In the genomic region with DNA sequence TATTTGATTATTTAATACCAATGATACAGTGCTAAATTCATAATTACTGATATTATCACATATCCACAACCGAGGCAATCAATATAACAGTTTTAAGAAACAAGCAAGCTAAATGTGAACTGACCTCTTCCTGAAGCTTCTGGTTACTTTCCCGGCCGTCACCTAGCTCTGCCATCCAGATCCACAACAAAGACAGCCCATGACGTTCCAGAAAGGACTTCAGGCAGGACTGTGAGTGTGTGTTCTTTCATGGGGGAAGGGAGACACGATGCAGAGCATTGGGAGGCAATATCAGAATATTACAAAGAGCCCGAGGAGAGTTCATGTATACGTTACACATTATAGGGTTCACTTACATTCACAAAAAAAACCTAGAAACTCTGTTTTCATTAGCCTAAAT, we compare ENCODE assay signal across 20 cellular contexts.
"Had no signal": no experiment of that assay in that cellular context is flagged by ENCODE, and none has a peak within 500 bp of the region (broad histone marks: within the 10 kb centered on the region; RNA-seq: fewer than 3 reads in every experiment).

No MANE protein-coding gene starts in this region.

- ATAC-seq: left colon; left ventricle myocardium superior; sciatic nerve; stimulated activated naive B cell treated with anti-CD40 and anti-IgM and Interleukin-4, amounts not matched to agents 10 μg/mL and 1 μg/mL and 100 μg/mL, for 72 hours; stimulated activated naive CD8-positive, alpha-beta T cell treated with anti-CD3 and anti-CD28 coated beads, Interleukin-15, amount 100 ng/mL, for 72 hours; upper lobe of right lung had no signal

- H3K9me3 ChIP-seq: heart left ventricle, spleen, testis, tibial nerve, upper lobe of right lung, vagina had no signal

- H3K27ac ChIP-seq: heart left ventricle, spleen, testis, tibial nerve, upper lobe of right lung, vagina had no signal

- DNase-seq: erythroblast; foreskin melanocyte; heart left ventricle; hippocampal formation; left colon; left ventricle myocardium superior; posterior cingulate gyrus; spleen; stimulated activated CD4-positive, alpha-beta T cell treated with anti-CD3 and anti-CD28 coated beads, Interleukin-15, amount 100 ng/mL, for 24 hours; stimulated activated CD4-positive, alpha-beta T cell treated with anti-CD3 and anti-CD28 coated beads, Interleukin-1b, Interleukin-23, amount 100 ng/mL, for 48 hours; stimulated activated CD4-positive, alpha-beta T cell treated with anti-CD3 and anti-CD28 coated beads, Interleukin-4, amount 100 ng/mL, for 24 hours; stimulated activated naive B cell treated with anti-CD40 and anti-IgM and Interleukin-4, amounts not matched to agents 10 μg/mL and 1 μg/mL and 100 μg/mL, for 72 hours; stimulated activated naive CD8-positive, alpha-beta T cell treated with anti-CD3 and anti-CD28 coated beads, Interleukin-15, amount 100 ng/mL, for 72 hours; testis; upper lobe of right lung had no signal

- H3K4me1 Mint-ChIP-seq: neural crest cell had no signal

- H3K27ac Mint-ChIP-seq: dendritic cell treated with granulocyte-macrophage colony-stimulating factor and Interleukin-4, amounts not matched to agents 40 ng/mL and 50 ng/mL, for 4 days; stimulated activated naive B cell treated with anti-CD40 and anti-IgM and Interleukin-4, amounts not matched to agents 10 μg/mL and 1 μg/mL and 100 μg/mL, for 72 hours had no signal

- H3K27me3 ChIP-seq: heart left ventricle, spleen, testis, tibial nerve, upper lobe of right lung, vagina had no signal

- H3K27me3 Mint-ChIP-seq: dendritic cell treated with granulocyte-macrophage colony-stimulating factor and Interleukin-4, amounts not matched to agents 40 ng/mL and 50 ng/mL, for 4 days; stimulated activated naive B cell treated with anti-CD40 and anti-IgM and Interleukin-4, amounts not matched to agents 10 μg/mL and 1 μg/mL and 100 μg/mL, for 72 hours; stimulated activated naive CD8-positive, alpha-beta T cell treated with anti-CD3 and anti-CD28 coated beads, Interleukin-15, amount 100 ng/mL, for 72 hours had no signal

- H3K9me3 Mint-ChIP-seq: dendritic cell treated with granulocyte-macrophage colony-stimulating factor and Interleukin-4, amounts not matched to agents 40 ng/mL and 50 ng/mL, for 4 days; neural crest cell; stimulated activated naive B cell treated with anti-CD40 and anti-IgM and Interleukin-4, amounts not matched to agents 10 μg/mL and 1 μg/mL and 100 μg/mL, for 72 hours; stimulated activated naive CD8-positive, alpha-beta T cell treated with anti-CD3 and anti-CD28 coated beads, Interleukin-15, amount 100 ng/mL, for 72 hours had no signal

- H3K4me3 Mint-ChIP-seq: dendritic cell treated with granulocyte-macrophage colony-stimulating factor and Interleukin-4, amounts not matched to agents 40 ng/mL and 50 ng/mL, for 4 days; neural crest cell; stimulated activated naive B cell treated with anti-CD40 and anti-IgM and Interleukin-4, amounts not matched to agents 10 μg/mL and 1 μg/mL and 100 μg/mL, for 72 hours; stimulated activated naive CD8-positive, alpha-beta T cell treated with anti-CD3 and anti-CD28 coated beads, Interleukin-15, amount 100 ng/mL, for 72 hours had no signal
